In genomic region chr10:114767101-114767588, GRCh38 we compare ENCODE assay signal across 8 cellular contexts. TPM values are rescaled to one million over a fixed set of nuclear protein-coding genes. Genes with fewer than 3 reads are reported as not detected.
DNase-seq lines count a peak whose midpoint lies in the region; ATAC-seq and TF ChIP-seq lines count a peak whose summit lies in the region.

No MANE protein-coding gene starts in this region.

- peak overlapping the region; percentile 87 for H3K4me3 Mint-ChIP-seq in type B pancreatic cell

- 0 out of 2 replicates have a peak overlapping the region, but pooled peaks have one; percentile 33 for H3K9ac ChIP-seq in HUES48 (ENCODE audit: low read depth, low read length)

- H3K4me1 Mint-ChIP-seq in type B pancreatic cell (ENCODE audit: unreplicated experiment), result peaks cover 10% of the 10 kb centered on the region

- H3K36me3 ChIP-seq in HUES48 (ENCODE audit: control insufficient read depth, insufficient read depth, low read length) (no peaks in the 10 kb centered on the region), brain microvascular endothelial cell (replicated peaks) (no peaks in the 10 kb centered on the region)

- peak overlapping the region; percentile 67 for H3K27ac Mint-ChIP-seq in type B pancreatic cell

- no peak overlapping the region for H3K27ac ChIP-seq in HUES48 (ENCODE audit: low read depth, low read length)
- H3K27ac ChIP-seq in brain microvascular endothelial cell, result no peak overlapping the region

- no peak for ATAC-seq in HG02938 (IDR thresholded peaks at IDR 0.05; ENCODE audit: unreplicated experiment)
- no peak for ATAC-seq in GM18907 (IDR thresholded peaks at IDR 0.05; ENCODE audit: unreplicated experiment)

- no peaks in the 10 kb centered on the region for H3K36me3 Mint-ChIP-seq in type B pancreatic cell

- in situ Hi-C loops in ACHN (cut with HindIII; ENCODE audit: low pct_ligation_motif_present, low pct_unique_long_range_greater_than_20kb, low sequenced_read_pairs), result no loop called here
- in situ Hi-C loops in brain microvascular endothelial cell (cut with HindIII; ENCODE audit: low pct_ligation_motif_present, low sequenced_read_pairs), result no loop called here

- DNase-seq in ACHN (peak; percentile 87), brain microvascular endothelial cell (peak; percentile 45), kidney tubule cell (ENCODE audit: low spot score) (peak; percentile 74), type B pancreatic cell (ENCODE audit: extremely low spot score, unreplicated experiment) (no peak)
- DNase-seq in stimulated activated CD4-positive, alpha-beta T cell treated with anti-CD3 and anti-CD28 coated beads, Interleukin-2, amount 100 ng/mL, for 24 hours, result no peak

- H3K4me3 ChIP-seq in HUES48 (ENCODE audit: low read depth, low read length), result peak overlapping the region; percentile 65
- H3K4me3 ChIP-seq in brain microvascular endothelial cell (ENCODE audit: low read depth, low read length), result peak overlapping the region; percentile 58

- no peaks in the 10 kb centered on the region for H3K9me3 Mint-ChIP-seq in type B pancreatic cell

- TF ChIP-seq CTCF in brain microvascular endothelial cell (IDR thresholded peaks at IDR 0.05; ENCODE audit: low read depth, low read length, missing control alignments) (no peak), type B pancreatic cell (conservative IDR thresholded peaks at IDR 0.05) (no peak)

- no peaks in the 10 kb centered on the region for H3K4me1 ChIP-seq in HUES48 (ENCODE audit: control insufficient read depth, insufficient read depth, low read length)

- no peaks in the 10 kb centered on the region for H3K9me3 ChIP-seq in HUES48 (ENCODE audit: control insufficient read depth, insufficient read depth, low read length)

- peaks cover 18% of the 10 kb centered on the region for H3K27me3 ChIP-seq in HUES48 (ENCODE audit: control insufficient read depth, insufficient read depth, low read length)
- H3K27me3 ChIP-seq in brain microvascular endothelial cell (replicated peaks), result no peaks in the 10 kb centered on the region

- H3K27me3 Mint-ChIP-seq in type B pancreatic cell, result peaks cover 36% of the 10 kb centered on the region

RNA-seq across cellular contexts. Expression of gene FHIP2A, which starts 54.4 kb away (rescaled TPM):
- total RNA-seq in type B pancreatic cell (ENCODE audit: low replicate concordance), result 24.4 and 25.0 TPM in 2 replicates

Comparison
In these comparisons a context has a peak if more than half of its experiments do, and no peak if none do; other contexts are left out.
1. DNase-seq: peak in ACHN (single experiment), brain microvascular endothelial cell (single experiment) and kidney tubule cell (single experiment); none in type B pancreatic cell (single experiment) and stimulated activated CD4-positive, alpha-beta T cell treated with anti-CD3 and anti-CD28 coated beads, Interleukin-2, amount 100 ng/mL, for 24 hours (0 of 2).